ENCODE assay signal across 1 cellular context in genomic region chr21:25191141-25191540, GRCh38.
A peak's percentile ranks its signal among the peaks of the same experiment; 100 is the strongest.
TF ChIP-seq lines count a peak whose summit lies in the region.

No MANE protein-coding gene starts in this region.

TF ChIP-seq in GM12878, 131 proteins besides CTCF, POLR2A, EP300 and RAD21 (continued from another document):
- TF ChIP-seq ZBTB33 (IDR thresholded peaks at IDR 0.05): no peak
- TF ChIP-seq SIX5 (IDR thresholded peaks at IDR 0.05; ENCODE audit: low read depth, low read length, severe bottlenecking): no peak
- no peak for TF ChIP-seq TCF3 (IDR thresholded peaks at IDR 0.05; ENCODE audit: borderline replicate concordance, insufficient read depth, low read depth, low read length)
- peak; percentile 89 for TF ChIP-seq BCL11A (IDR thresholded peaks at IDR 0.05; ENCODE audit: low read depth, low read length)
- TF ChIP-seq NFYA (IDR thresholded peaks at IDR 0.05; ENCODE audit: borderline replicate concordance, low read depth, low read length): no peak
- TF ChIP-seq IKZF2 (IDR thresholded peaks at IDR 0.05): 0 out of 4 replicates have a peak, but pooled peaks of 1 of the 2 experiments have one; percentile 19
- TF ChIP-seq ASH2L (IDR thresholded peaks at IDR 0.05; ENCODE audit: borderline replicate concordance, low read depth): no peak
- no peak for TF ChIP-seq RCOR1 (conservative IDR thresholded peaks at IDR 0.05; ENCODE audit: low read depth, low read length)
